ENCODE assay signal across 9 cellular contexts in the genomic region with DNA sequence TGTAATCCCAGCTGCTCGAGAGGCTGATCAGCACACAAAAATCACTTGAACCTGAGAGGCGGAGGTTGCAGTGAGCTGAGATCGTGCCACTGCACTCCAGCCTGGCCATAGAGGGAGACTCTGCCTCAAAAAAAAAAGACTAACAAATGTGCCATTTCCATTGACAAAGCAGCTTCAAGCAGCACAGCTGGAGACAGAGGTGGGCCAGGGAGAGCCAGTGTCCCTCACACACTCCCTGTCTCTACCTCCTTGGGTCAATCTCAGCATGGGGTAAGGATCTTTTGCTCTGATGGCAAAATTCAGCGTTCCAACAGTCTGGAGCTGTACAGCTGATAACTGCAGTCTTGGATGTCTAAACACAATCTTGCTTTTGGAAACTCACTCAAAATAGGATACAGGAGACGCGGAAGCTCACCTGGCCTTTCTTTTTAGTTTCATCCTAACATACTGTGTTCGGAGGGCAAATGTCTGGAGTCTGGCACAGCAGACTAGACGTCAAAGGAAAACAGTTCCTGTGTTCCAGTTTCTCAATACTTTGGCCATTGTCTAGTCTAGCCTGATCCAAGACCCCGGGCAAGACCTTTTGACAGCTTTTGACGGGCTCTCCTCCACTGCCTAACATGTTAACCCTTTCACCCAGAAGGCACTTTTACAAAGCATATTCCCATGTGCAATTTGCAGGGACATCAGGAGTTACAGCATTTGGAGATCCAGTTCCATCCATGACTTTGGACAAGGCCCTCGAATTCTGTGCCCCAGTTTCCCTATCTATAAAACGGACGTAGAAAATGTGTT. TPM values are rescaled to one million over a fixed set of nuclear protein-coding genes. Genes with fewer than 3 reads are reported as not detected.
DNase-seq lines count a peak whose midpoint lies in the region; ATAC-seq and TF ChIP-seq lines count a peak whose summit lies in the region.
"Had no signal": no experiment of that assay in that cellular context is flagged by ENCODE, and none has a peak within 500 bp of the region (broad histone marks: within the 10 kb centered on the region; RNA-seq: fewer than 3 reads in every experiment).

No MANE protein-coding gene starts in this region.

- peaks cover 82% of the 10 kb centered on the region for H3K79me2 ChIP-seq in PC-9 (ENCODE audit: low read depth)

- H2BK120ac ChIP-seq in neuronal stem cell (ENCODE audit: low read depth, low read length): no peak overlapping the region

- H3K23ac ChIP-seq in neuronal stem cell (ENCODE audit: low read depth, low read length, poor library complexity): no peak overlapping the region

- TF ChIP-seq CTCF in CD8-positive, alpha-beta T cell (IDR thresholded peaks at IDR 0.05): no peak
- TF ChIP-seq CTCF in PC-9 (conservative IDR thresholded peaks at IDR 0.05): no peak
- TF ChIP-seq CTCF in endothelial cell (IDR thresholded peaks at IDR 0.05; ENCODE audit: unreplicated experiment): no peak

- H2AFZ ChIP-seq in PC-9 (no peak overlapping the region), neuronal stem cell (ENCODE audit: low read length) (no peak overlapping the region)

- H3K4ac ChIP-seq in neuronal stem cell (ENCODE audit: low read length): no peak overlapping the region

- H3K27me3 ChIP-seq in CD8-positive, alpha-beta T cell (ENCODE audit: insufficient read depth, low read length): no peaks in the 10 kb centered on the region
- no peaks in the 10 kb centered on the region for H3K27me3 ChIP-seq in PC-9 (ENCODE audit: insufficient read depth, low read depth)
- H3K27me3 ChIP-seq in neuronal stem cell (ENCODE audit: control insufficient read depth in 3 of 3, insufficient read depth in 3 of 3, low read depth in 1 of 3, low read length in 3 of 3): peaks cover 0 to 15% (median 6%) of the 10 kb centered on the region in 3 experiments
- H3K27me3 ChIP-seq: pancreas had no signal

- H3K18ac ChIP-seq in neuronal stem cell (ENCODE audit: low read length): no peak overlapping the region

- H3K4me1 Mint-ChIP-seq in CD8-positive, alpha-beta T cell (ENCODE audit: low read depth): peaks cover 58% of the 10 kb centered on the region
- H3K4me1 Mint-ChIP-seq in endothelial cell (ENCODE audit: unreplicated experiment): peaks cover 50% of the 10 kb centered on the region

- H2BK5ac ChIP-seq in neuronal stem cell (ENCODE audit: low read length): no peak overlapping the region

- no peak overlapping the region for H3K14ac ChIP-seq in neuronal stem cell (ENCODE audit: low read length)

- peak overlapping the region; percentile 83 for H3K27ac Mint-ChIP-seq in CD8-positive, alpha-beta T cell
- H3K27ac Mint-ChIP-seq in endothelial cell (ENCODE audit: unreplicated experiment): peak overlapping the region; percentile 72

- peaks cover 5% of the 10 kb centered on the region for H3K36me3 ChIP-seq in CD8-positive, alpha-beta T cell (ENCODE audit: insufficient read depth, low read length)
- H3K36me3 ChIP-seq in PC-9 (ENCODE audit: low read depth): peaks cover 17% of the 10 kb centered on the region; the same call in 1 of the 2 replicates
- peaks cover 32 to 50% of the 10 kb centered on the region in 2 donors for H3K36me3 ChIP-seq in neuronal stem cell (replicated peaks in 1 of 2; ENCODE audit: control insufficient read depth in 2 of 2, insufficient read depth in 2 of 2, low read length in 2 of 2)
- H3K36me3 ChIP-seq: pancreas had no signal

- no peak overlapping the region for H3K27ac ChIP-seq in CD8-positive, alpha-beta T cell (ENCODE audit: low read depth, low read length)
- H3K27ac ChIP-seq in PC-9 (no peak overlapping the region), neuronal stem cell (replicated peaks; ENCODE audit: low read length) (no peak overlapping the region)
- H3K27ac ChIP-seq: pancreas had no signal

- no peaks in the 10 kb centered on the region for H3K9me3 ChIP-seq in CD8-positive, alpha-beta T cell (ENCODE audit: low read length)
- no peaks in the 10 kb centered on the region for H3K9me3 ChIP-seq in PC-9 (ENCODE audit: insufficient read depth, low read depth)
- H3K9me3 ChIP-seq in neuronal stem cell (replicated peaks in 1 of 2; ENCODE audit: control insufficient read depth in 2 of 2, insufficient read depth in 1 of 2, low read depth in 1 of 2, low read length in 2 of 2): no peaks in the 10 kb centered on the region
- H3K9me3 ChIP-seq: pancreas had no signal

- TSS peak; percentile 17 for BruUV-seq in PC-9 (replicated peaks; lab: Mats Ljungman, UMichigan)

- peaks cover 48% of the 10 kb centered on the region for H4K20me1 ChIP-seq in PC-9 (ENCODE audit: insufficient read depth)

- no peaks in the 10 kb centered on the region for H3K9me3 Mint-ChIP-seq in CD8-positive, alpha-beta T cell
- H3K9me3 Mint-ChIP-seq in endothelial cell (ENCODE audit: unreplicated experiment): no peaks in the 10 kb centered on the region

- intact Hi-C loops in CD8-positive, alpha-beta T cell (cut with DNase I, micrococcal nuclease): loop anchor here (2.0 to 10.0 kb wide), 5 partner anchors 382 to 1822 kb away; a partner anchor contains a TSS
- intact Hi-C loops in PC-9 (cut with micrococcal nuclease; ENCODE audit: unreplicated experiment): no loop called here
- intact Hi-C loops in head of caudate nucleus (cut with DNase I): no loop called here

- no peak overlapping the region for H3K9ac ChIP-seq in neuronal stem cell (ENCODE audit: low read depth, low read length, poor library complexity)

- CTCF ChIA-PET in CD8-positive, alpha-beta T cell (lab: Charles Lee): interaction anchor here (1.3 kb wide), 1 partner anchor 30 kb away, joined by 3 read pairs; no protein-coding TSS in a partner anchor
- CTCF ChIA-PET in PC-9 (lab: Charles Lee): no interaction called here

- POLR2A ChIA-PET in CD8-positive, alpha-beta T cell (lab: Charles Lee): no interaction called here
- POLR2A ChIA-PET in PC-9 (lab: Charles Lee; ENCODE audit: unreplicated experiment): interaction anchor here (0.6 to 0.7 kb wide), 2 partner anchors 144 to 299 kb away, joined by 3 read pairs; no protein-coding TSS in a partner anchor

- peaks cover 17% of the 10 kb centered on the region for H3K79me1 ChIP-seq in neuronal stem cell (ENCODE audit: low read depth, low read length)

- no peak overlapping the region for H2AK5ac ChIP-seq in neuronal stem cell (ENCODE audit: low read depth, low read length)

- no CpG with 5 or more reads among the region's 13 CpGs for WGBS in neuronal stem cell (ENCODE audit: extremely low coverage in 2 of 2, insufficient read length in 2 of 2, insufficient replicate concordance in 1 of 2), 2 donors

- H3K36me3 Mint-ChIP-seq in CD8-positive, alpha-beta T cell: peaks cover 37% of the 10 kb centered on the region
- peaks cover 3% of the 10 kb centered on the region for H3K36me3 Mint-ChIP-seq in endothelial cell (ENCODE audit: low read depth, unreplicated experiment)

- peaks cover 50% of the 10 kb centered on the region for H3K4me1 ChIP-seq in CD8-positive, alpha-beta T cell (ENCODE audit: insufficient read depth, low read length)
- 0 out of 2 replicates have a peak, but pooled peaks cover 9% of the 10 kb centered on the region for H3K4me1 ChIP-seq in PC-9 (replicated peaks; ENCODE audit: insufficient read depth)
- peaks cover 18 to 25% of the 10 kb centered on the region in 2 donors for H3K4me1 ChIP-seq in neuronal stem cell (ENCODE audit: control insufficient read depth in 2 of 2, insufficient read depth in 1 of 2, low read depth in 1 of 2, low read length in 2 of 2)

- no peak overlapping the region for H4K8ac ChIP-seq in neuronal stem cell (ENCODE audit: low read depth, low read length)

- DNase-seq in CD8-positive, alpha-beta T cell: no peak
- DNase-seq in PC-9 (no peak), endothelial cell (ENCODE audit: low spot score) (no peak), neuronal stem cell (ENCODE audit: low spot score) (no peak), HuH-7.5 (ENCODE audit: low spot score) (no peak), head of caudate nucleus (no peak)
- no peak for DNase-seq in stimulated activated CD4-positive, alpha-beta T cell treated with anti-CD3 and anti-CD28 coated beads, Interleukin-4, amount 100 ng/mL, for 24 hours
- no peak for DNase-seq in effector CD4-positive, alpha-beta T cell

- H3K4me3 Mint-ChIP-seq in CD8-positive, alpha-beta T cell: peak overlapping the region; percentile 78
- peak overlapping the region; percentile 92 for H3K4me3 Mint-ChIP-seq in endothelial cell (ENCODE audit: unreplicated experiment)

- H4K91ac ChIP-seq in neuronal stem cell (ENCODE audit: low read depth, low read length, poor library complexity): no peak overlapping the region

- ATAC-seq in CD8-positive, alpha-beta T cell: no peak

- H3K4me2 ChIP-seq in PC-9: peak overlapping the region; percentile 75
- peak overlapping the region; percentile 41 for H3K4me2 ChIP-seq in neuronal stem cell (ENCODE audit: insufficient read depth, low read length, poor library complexity, severe bottlenecking)

- peaks cover 15% of the 10 kb centered on the region for H3F3A ChIP-seq in PC-9 (ENCODE audit: insufficient read depth, low read depth)

- H2BK12ac ChIP-seq in neuronal stem cell (ENCODE audit: low read length): no peak overlapping the region

- no peak overlapping the region for H2BK15ac ChIP-seq in neuronal stem cell (ENCODE audit: low read length)

- peak overlapping the region; percentile 69 for H3K4me3 ChIP-seq in CD8-positive, alpha-beta T cell (ENCODE audit: low read depth, low read length)
- peak overlapping the region; percentile 53; the same call in 1 of the 2 replicates for H3K4me3 ChIP-seq in PC-9
- peak overlapping the region; percentile 81 to 84 for H3K4me3 ChIP-seq in neuronal stem cell (ENCODE audit: low read length in 2 of 2)

- no peaks in the 10 kb centered on the region for H3K27me3 Mint-ChIP-seq in CD8-positive, alpha-beta T cell (ENCODE audit: low read depth)
- peaks cover 17% of the 10 kb centered on the region for H3K27me3 Mint-ChIP-seq in endothelial cell (ENCODE audit: unreplicated experiment)

- H3K9me2 ChIP-seq in PC-9 (ENCODE audit: insufficient read depth): no peaks in the 10 kb centered on the region

RNA-seq across cellular contexts. Expression of a gene that starts 2.9 kb away (rescaled TPM):
- total RNA-seq in CD8-positive, alpha-beta T cell: 10 to 100 TPM; 25.4 to 28.0 TPM
- total RNA-seq in PC-9 (2021) (158 and 170 TPM in 2 replicates), endothelial cell (ENCODE audit: unreplicated experiment) (180 TPM)
- 122 TPM for polyA plus RNA-seq in neuronal stem cell (2013, experiment 1 of 2)
- 124 TPM for polyA plus RNA-seq in neuronal stem cell (2013, experiment 2 of 2)

Comparison
In these comparisons a context has a peak if more than half of its experiments do, and no peak if none do; other contexts are left out.
1. intact Hi-C loops: an anchor here in CD8-positive, alpha-beta T cell (2.0 to 10.0 kb wide); none called in PC-9 and head of caudate nucleus.